ENCODE assay signal across 1 cellular context in genomic region chr5:134758504-134759341, GRCh38.
TF ChIP-seq lines count a peak whose summit lies in the region.

A gene with protein sequence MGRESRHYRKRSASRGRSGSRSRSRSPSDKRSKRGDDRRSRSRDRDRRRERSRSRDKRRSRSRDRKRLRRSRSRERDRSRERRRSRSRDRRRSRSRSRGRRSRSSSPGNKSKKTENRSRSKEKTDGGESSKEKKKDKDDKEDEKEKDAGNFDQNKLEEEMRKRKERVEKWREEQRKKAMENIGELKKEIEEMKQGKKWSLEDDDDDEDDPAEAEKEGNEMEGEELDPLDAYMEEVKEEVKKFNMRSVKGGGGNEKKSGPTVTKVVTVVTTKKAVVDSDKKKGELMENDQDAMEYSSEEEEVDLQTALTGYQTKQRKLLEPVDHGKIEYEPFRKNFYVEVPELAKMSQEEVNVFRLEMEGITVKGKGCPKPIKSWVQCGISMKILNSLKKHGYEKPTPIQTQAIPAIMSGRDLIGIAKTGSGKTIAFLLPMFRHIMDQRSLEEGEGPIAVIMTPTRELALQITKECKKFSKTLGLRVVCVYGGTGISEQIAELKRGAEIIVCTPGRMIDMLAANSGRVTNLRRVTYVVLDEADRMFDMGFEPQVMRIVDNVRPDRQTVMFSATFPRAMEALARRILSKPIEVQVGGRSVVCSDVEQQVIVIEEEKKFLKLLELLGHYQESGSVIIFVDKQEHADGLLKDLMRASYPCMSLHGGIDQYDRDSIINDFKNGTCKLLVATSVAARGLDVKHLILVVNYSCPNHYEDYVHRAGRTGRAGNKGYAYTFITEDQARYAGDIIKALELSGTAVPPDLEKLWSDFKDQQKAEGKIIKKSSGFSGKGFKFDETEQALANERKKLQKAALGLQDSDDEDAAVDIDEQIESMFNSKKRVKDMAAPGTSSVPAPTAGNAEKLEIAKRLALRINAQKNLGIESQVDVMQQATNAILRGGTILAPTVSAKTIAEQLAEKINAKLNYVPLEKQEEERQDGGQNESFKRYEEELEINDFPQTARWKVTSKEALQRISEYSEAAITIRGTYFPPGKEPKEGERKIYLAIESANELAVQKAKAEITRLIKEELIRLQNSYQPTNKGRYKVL (plus strand): TSS chr5:134758779. CDS start chr5:134758939, 160 bp downstream.

TF ChIP-seq in HepG2, 621 proteins besides CTCF, POLR2A, EP300 and RAD21 (continued from another document and continues in another):
- TF ChIP-seq, protein P1, sequence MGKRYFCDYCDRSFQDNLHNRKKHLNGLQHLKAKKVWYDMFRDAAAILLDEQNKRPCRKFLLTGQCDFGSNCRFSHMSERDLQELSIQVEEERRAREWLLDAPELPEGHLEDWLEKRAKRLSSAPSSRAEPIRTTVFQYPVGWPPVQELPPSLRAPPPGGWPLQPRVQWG (CRISPR knock-in tag; IDR thresholded peaks at IDR 0.05; ENCODE audit: borderline replicate concordance, low read depth), result no peak
- no peak for TF ChIP-seq NFIC (IDR thresholded peaks at IDR 0.05; ENCODE audit: low read length)
- TF ChIP-seq ZSCAN5A (CRISPR knock-in tag; IDR thresholded peaks at IDR 0.05; ENCODE audit: borderline replicate concordance), result peak; percentile 93
- TF ChIP-seq ZSCAN25 (CRISPR knock-in tag; IDR thresholded peaks at IDR 0.05), result no peak
- TF ChIP-seq IRX3 (CRISPR knock-in tag; IDR thresholded peaks at IDR 0.05; ENCODE audit: borderline replicate concordance, low read depth), result peak; percentile 91; the same call in 1 of the 2 replicates
- TF ChIP-seq ZNF558 (CRISPR knock-in tag; IDR thresholded peaks at IDR 0.05; ENCODE audit: borderline replicate concordance), result peak; percentile 78; the same call in 1 of the 2 replicates
- peak; percentile 100 for TF ChIP-seq ZMYM4 (CRISPR knock-in tag; IDR thresholded peaks at IDR 0.05)
- peak; percentile 95 for TF ChIP-seq HDAC2 (CRISPR knock-in tag; IDR thresholded peaks at IDR 0.05)
- TF ChIP-seq ZSCAN30 (CRISPR knock-in tag; IDR thresholded peaks at IDR 0.05), result peak; percentile 97; the same call in 1 of the 2 replicates
- TF ChIP-seq ZNF740 (CRISPR knock-in tag; IDR thresholded peaks at IDR 0.05), result 0 out of 2 replicates have a peak, but pooled peaks have one; percentile 22
- peak; percentile 43; the same call in 1 of the 2 replicates for TF ChIP-seq ADNP (CRISPR knock-in tag; IDR thresholded peaks at IDR 0.05)
- TF ChIP-seq, protein P2, sequence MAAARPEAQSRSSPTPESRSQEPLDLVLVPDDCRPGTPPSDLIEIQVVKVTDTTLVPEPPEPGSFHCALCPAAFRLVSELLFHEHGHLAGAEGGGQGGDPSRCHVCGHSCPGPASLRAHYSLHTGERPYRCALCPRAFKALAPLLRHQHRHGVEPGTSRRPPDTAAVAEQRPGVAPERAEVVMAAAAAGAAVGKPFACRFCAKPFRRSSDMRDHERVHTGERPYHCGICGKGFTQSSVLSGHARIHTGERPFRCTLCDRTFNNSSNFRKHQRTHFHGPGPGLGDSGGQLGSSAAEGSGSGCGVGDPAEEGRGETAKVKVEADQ (CRISPR knock-in tag; IDR thresholded peaks at IDR 0.05; ENCODE audit: borderline replicate concordance), result no peak; the same call in 1 of the 2 replicates
- no peak for TF ChIP-seq NR2F2 (IDR thresholded peaks at IDR 0.05; ENCODE audit: borderline replicate concordance, low read depth)
- TF ChIP-seq ZNF501 (CRISPR knock-in tag; IDR thresholded peaks at IDR 0.05), result peak; percentile 100
- TF ChIP-seq ZNF24 (IDR thresholded peaks at IDR 0.05), result no peak
- TF ChIP-seq MATR3 (CRISPR knock-in tag; IDR thresholded peaks at IDR 0.05), result no peak
- 0 out of 2 replicates have a peak, but pooled peaks have one; percentile 69 for TF ChIP-seq CCDC6 (CRISPR knock-in tag; IDR thresholded peaks at IDR 0.05)
- TF ChIP-seq SIN3A (IDR thresholded peaks at IDR 0.05; ENCODE audit: borderline replicate concordance, low read depth, low read length), result peak; percentile 91
- TF ChIP-seq SMC3 (IDR thresholded peaks at IDR 0.05; ENCODE audit: low read length), result no peak
- TF ChIP-seq ZNF232 (CRISPR knock-in tag; IDR thresholded peaks at IDR 0.05; ENCODE audit: borderline replicate concordance), result no peak
- no peak for TF ChIP-seq ZBTB1 (CRISPR knock-in tag; IDR thresholded peaks at IDR 0.05; ENCODE audit: borderline replicate concordance)
- peak; percentile 71 for TF ChIP-seq HNRNPUL1 (IDR thresholded peaks at IDR 0.05; ENCODE audit: low read depth, low read length)
- peak; percentile 86 for TF ChIP-seq MTA1 (CRISPR knock-in tag; IDR thresholded peaks at IDR 0.05; ENCODE audit: borderline replicate concordance)
- TF ChIP-seq DPF2 (CRISPR knock-in tag; IDR thresholded peaks at IDR 0.05; ENCODE audit: borderline replicate concordance, low read depth), result no peak
- no peak for TF ChIP-seq PRPF4 (IDR thresholded peaks at IDR 0.05; ENCODE audit: low read depth, low read length, poor library complexity, severe bottlenecking)
- peak; percentile 71; the same call in 1 of the 2 replicates for TF ChIP-seq ZFP90 (CRISPR knock-in tag; IDR thresholded peaks at IDR 0.05; ENCODE audit: borderline replicate concordance)
- TF ChIP-seq ARNT (IDR thresholded peaks at IDR 0.05), result no peak
- TF ChIP-seq GMEB2 (CRISPR knock-in tag; IDR thresholded peaks at IDR 0.05; ENCODE audit: low read depth), result peak; percentile 80
- 0 out of 2 replicates have a peak, but pooled peaks have one; percentile 19 for TF ChIP-seq ZNF513 (CRISPR knock-in tag; conservative IDR thresholded peaks at IDR 0.05)
- no peak for TF ChIP-seq MLLT10 (CRISPR knock-in tag; IDR thresholded peaks at IDR 0.05)
- no peak for TF ChIP-seq ZNF674 (CRISPR knock-in tag; IDR thresholded peaks at IDR 0.05; ENCODE audit: low read depth)
- 0 out of 2 replicates have a peak, but pooled peaks have one; percentile 78 for TF ChIP-seq MTERF4 (CRISPR knock-in tag; IDR thresholded peaks at IDR 0.05)
- peak; percentile 26 to 92; a peak in 2 of 4 replicates for TF ChIP-seq KLF16 (CRISPR knock-in tag; IDR thresholded peaks at IDR 0.05)
- TF ChIP-seq GTF2F1 (IDR thresholded peaks at IDR 0.05; ENCODE audit: low read length), result no peak
- no peak for TF ChIP-seq THYN1 (CRISPR knock-in tag; IDR thresholded peaks at IDR 0.05; ENCODE audit: borderline replicate concordance, low read depth)
- TF ChIP-seq SIN3B (IDR thresholded peaks at IDR 0.05; ENCODE audit: low read length), result peak; percentile 88
- TF ChIP-seq, protein P3, sequence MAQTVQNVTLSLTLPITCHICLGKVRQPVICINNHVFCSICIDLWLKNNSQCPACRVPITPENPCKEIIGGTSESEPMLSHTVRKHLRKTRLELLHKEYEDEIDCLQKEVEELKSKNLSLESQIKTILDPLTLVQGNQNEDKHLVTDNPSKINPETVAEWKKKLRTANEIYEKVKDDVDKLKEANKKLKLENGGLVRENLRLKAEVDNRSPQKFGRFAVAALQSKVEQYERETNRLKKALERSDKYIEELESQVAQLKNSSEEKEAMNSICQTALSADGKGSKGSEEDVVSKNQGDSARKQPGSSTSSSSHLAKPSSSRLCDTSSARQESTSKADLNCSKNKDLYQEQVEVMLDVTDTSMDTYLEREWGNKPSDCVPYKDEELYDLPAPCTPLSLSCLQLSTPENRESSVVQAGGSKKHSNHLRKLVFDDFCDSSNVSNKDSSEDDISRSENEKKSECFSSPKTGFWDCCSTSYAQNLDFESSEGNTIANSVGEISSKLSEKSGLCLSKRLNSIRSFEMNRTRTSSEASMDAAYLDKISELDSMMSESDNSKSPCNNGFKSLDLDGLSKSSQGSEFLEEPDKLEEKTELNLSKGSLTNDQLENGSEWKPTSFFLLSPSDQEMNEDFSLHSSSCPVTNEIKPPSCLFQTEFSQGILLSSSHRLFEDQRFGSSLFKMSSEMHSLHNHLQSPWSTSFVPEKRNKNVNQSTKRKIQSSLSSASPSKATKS (CRISPR knock-in tag; IDR thresholded peaks at IDR 0.05), result no peak
- peak; percentile 71; the same call in 1 of the 2 replicates for TF ChIP-seq ZNF703 (CRISPR knock-in tag; IDR thresholded peaks at IDR 0.05; ENCODE audit: borderline replicate concordance)
- no peak for TF ChIP-seq POLR2AphosphoS2 (IDR thresholded peaks at IDR 0.05; ENCODE audit: low read depth, low read length)
- TF ChIP-seq ZFP37 (CRISPR knock-in tag; IDR thresholded peaks at IDR 0.05; ENCODE audit: borderline replicate concordance), result peak; percentile 84; the same call in 1 of the 2 replicates
- TF ChIP-seq, protein P4, sequence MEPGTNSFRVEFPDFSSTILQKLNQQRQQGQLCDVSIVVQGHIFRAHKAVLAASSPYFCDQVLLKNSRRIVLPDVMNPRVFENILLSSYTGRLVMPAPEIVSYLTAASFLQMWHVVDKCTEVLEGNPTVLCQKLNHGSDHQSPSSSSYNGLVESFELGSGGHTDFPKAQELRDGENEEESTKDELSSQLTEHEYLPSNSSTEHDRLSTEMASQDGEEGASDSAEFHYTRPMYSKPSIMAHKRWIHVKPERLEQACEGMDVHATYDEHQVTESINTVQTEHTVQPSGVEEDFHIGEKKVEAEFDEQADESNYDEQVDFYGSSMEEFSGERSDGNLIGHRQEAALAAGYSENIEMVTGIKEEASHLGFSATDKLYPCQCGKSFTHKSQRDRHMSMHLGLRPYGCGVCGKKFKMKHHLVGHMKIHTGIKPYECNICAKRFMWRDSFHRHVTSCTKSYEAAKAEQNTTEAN (CRISPR knock-in tag; conservative IDR thresholded peaks at IDR 0.05), result 0 out of 2 replicates have a peak, but pooled peaks have one; percentile 50
- TF ChIP-seq HNRNPH1 (optimal IDR thresholded peaks at IDR 0.05; ENCODE audit: low read depth, low read length), result no peak
- no peak for TF ChIP-seq ATF7 (IDR thresholded peaks at IDR 0.05)
- TF ChIP-seq ATF7 (CRISPR knock-in tag; IDR thresholded peaks at IDR 0.05), result no peak
- TF ChIP-seq DZIP1 (CRISPR knock-in tag; IDR thresholded peaks at IDR 0.05), result peak; percentile 93; the same call in 1 of the 2 replicates
- TF ChIP-seq GTF3A (CRISPR knock-in tag; conservative IDR thresholded peaks at IDR 0.05), result 0 out of 2 replicates have a peak, but pooled peaks have one; percentile 52
- peak; percentile 78; the same call in 1 of the 2 replicates for TF ChIP-seq ZFP82 (CRISPR knock-in tag; IDR thresholded peaks at IDR 0.05; ENCODE audit: borderline replicate concordance)
- TF ChIP-seq MEIS1 (CRISPR knock-in tag; IDR thresholded peaks at IDR 0.05; ENCODE audit: borderline replicate concordance), result peak; percentile 83; the same call in 1 of the 2 replicates
